Comparison of ENCODE assay signal across 26 cellular contexts in the genomic region with DNA sequence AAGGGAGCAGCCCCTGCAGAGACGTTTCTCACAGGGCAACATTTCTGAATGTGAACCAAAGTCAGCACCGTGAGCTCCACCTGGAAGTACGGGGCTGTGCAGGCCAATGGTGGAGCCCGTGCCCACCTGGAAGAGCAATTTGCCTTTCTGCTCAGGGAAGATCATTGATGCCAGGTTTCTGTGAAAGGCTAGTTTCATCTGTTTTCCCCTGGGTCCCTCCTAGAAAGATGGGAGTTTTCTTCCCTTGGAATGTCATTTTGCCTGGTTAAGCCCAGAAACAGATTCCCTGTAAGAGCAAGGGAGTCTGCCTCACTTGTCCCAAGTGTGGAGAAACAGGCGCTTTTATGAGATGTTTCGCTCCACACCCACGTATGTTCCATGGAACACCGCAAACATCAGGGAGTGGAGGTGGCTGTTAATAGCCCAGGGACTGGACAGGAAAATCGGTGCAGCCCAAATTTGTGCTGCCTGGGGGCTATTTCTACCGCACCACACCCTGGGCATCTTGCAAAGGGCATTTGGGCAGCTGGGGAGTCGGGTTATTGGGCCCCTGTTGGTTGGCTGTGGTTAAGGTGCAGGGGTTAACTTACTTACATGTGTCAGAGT. TPM values are rescaled to one million over a fixed set of nuclear protein-coding genes. Genes with fewer than 3 reads are reported as not detected.
DNase-seq lines count a peak whose midpoint lies in the region; FAIRE-seq lines count a peak whose summit lies in the region.
"Had no signal": no experiment of that assay in that cellular context is flagged by ENCODE, and none has a peak within 500 bp of the region (broad histone marks: within the 10 kb centered on the region; RNA-seq: fewer than 3 reads in every experiment).

No MANE protein-coding gene starts in this region.

- peaks cover 87% of the 10 kb centered on the region for H3K27me3 Mint-ChIP-seq in activated naive CD4-positive, alpha-beta T cell treated with anti-CD3 and anti-CD28 coated beads, Interleukin-2, amount 10 ng/mL, durations not matched to agents 7 days and 5 days

- H3K27ac ChIP-seq in small intestine (ENCODE audit: low read depth in 1 of 2, low read length in 1 of 2) = no peak overlapping the region

- H3K36me3 ChIP-seq in small intestine (ENCODE audit: control insufficient read depth in 2 of 2, insufficient read depth in 2 of 2, low read length in 2 of 2) = no peaks in the 10 kb centered on the region
- H3K36me3 ChIP-seq: BE2C had no signal

- WGBS in small intestine, 3 donors = 73 to 75% (median 74%) methylated on average over 11 of the region's 11 CpGs

- DNase-seq in activated effector memory CD4-positive, alpha-beta T cell treated with anti-CD3 and anti-CD28 coated beads, Interleukin-2, amount 50 U/mL, for 16 hours = peak; percentile 33
- no peak for DNase-seq in activated effector memory CD4-positive, alpha-beta T cell treated with Interleukin-2 at 50 U/mL for 16 hours
- DNase-seq in islet precursor cell (peak; percentile 52), posterior vena cava (ENCODE audit: low spot score) (peak; percentile 24), COR-L47 (lab: John Stamatoyannopoulos, UW) (no peak), NCI-H774 (lab: John Stamatoyannopoulos, UW) (no peak), small intestine (no peak)
- DNase-seq in activated naive CD4-positive, alpha-beta T cell treated with anti-CD3 and anti-CD28 coated beads, Interleukin-2, amount 10 ng/mL, durations not matched to agents 7 days and 5 days = no peak
- DNase-seq: 8988T; ACHN; BE2C; Calu3; CD8-positive, alpha-beta memory T cell; HCEC 1CT; Karpas-422; NCI-H1092; NCI-H1417 treated with DMSO at 0.1 percent for 48 hours; NCI-H1694 treated with DMSO at 0.1 percent for 48 hours; NCI-H2227 treated with DMSO at 0.1 percent for 48 hours; NCI-H526 treated with DMSO at 0.1 percent for 48 hours; Right ventricle myocardium superior; RPMI8226 had no signal

- no peak overlapping the region for H3K4me3 ChIP-seq in small intestine (ENCODE audit: low read depth in 1 of 2, low read length in 2 of 2)
- H3K4me3 ChIP-seq: GM23338 had no signal

- peaks cover 15% of the 10 kb centered on the region for H3K4me1 Mint-ChIP-seq in activated naive CD4-positive, alpha-beta T cell treated with anti-CD3 and anti-CD28 coated beads, Interleukin-2, amount 10 ng/mL, durations not matched to agents 7 days and 5 days

- peaks cover 3% of the 10 kb centered on the region in 2 donors for H3K4me1 ChIP-seq in small intestine (ENCODE audit: control insufficient read depth in 2 of 2, insufficient read depth in 1 of 2, low read depth in 1 of 2, low read length in 1 of 2)
- H3K4me1 ChIP-seq: BE2C had no signal

- H3K9me3 Mint-ChIP-seq in activated naive CD4-positive, alpha-beta T cell treated with anti-CD3 and anti-CD28 coated beads, Interleukin-2, amount 10 ng/mL, durations not matched to agents 7 days and 5 days = no peaks in the 10 kb centered on the region
- H3K9me3 Mint-ChIP-seq: CD8-positive, alpha-beta memory T cell; GM23338 had no signal

- intact Hi-C loops in posterior vena cava (cut with DNase I) = no loop called here

- H3K27ac Mint-ChIP-seq in activated naive CD4-positive, alpha-beta T cell treated with anti-CD3 and anti-CD28 coated beads, Interleukin-2, amount 10 ng/mL, durations not matched to agents 7 days and 5 days = no peak overlapping the region
- H3K27ac Mint-ChIP-seq: CD8-positive, alpha-beta memory T cell; GM23338 had no signal

- H3K27me3 ChIP-seq in small intestine (ENCODE audit: control insufficient read depth in 2 of 2, insufficient read depth in 2 of 2, low read length in 2 of 2) = peaks cover 0 to 19% of the 10 kb centered on the region in 2 donors

- H3K36me3 Mint-ChIP-seq in activated naive CD4-positive, alpha-beta T cell treated with anti-CD3 and anti-CD28 coated beads, Interleukin-2, amount 10 ng/mL, durations not matched to agents 7 days and 5 days = no peaks in the 10 kb centered on the region
- H3K36me3 Mint-ChIP-seq: CD8-positive, alpha-beta memory T cell had no signal

- H3K4me3 Mint-ChIP-seq in activated naive CD4-positive, alpha-beta T cell treated with anti-CD3 and anti-CD28 coated beads, Interleukin-2, amount 10 ng/mL, durations not matched to agents 7 days and 5 days = no peak overlapping the region
- H3K4me3 Mint-ChIP-seq: CD8-positive, alpha-beta memory T cell; GM23338 had no signal

- no peak for FAIRE-seq in small intestine (lab: Jason Lieb, UNC)
- FAIRE-seq: G401.6 had no signal

- CTCF ChIA-PET in activated naive CD4-positive, alpha-beta T cell treated with anti-CD3 and anti-CD28 coated beads, Interleukin-2, amount 10 ng/mL, durations not matched to agents 7 days and 5 days (lab: Charles Lee) = interaction anchor here (1.0 kb wide), 1 partner anchor 108 kb away, joined by 3 read pairs; no protein-coding TSS in a partner anchor

- H3K9me3 ChIP-seq in small intestine (ENCODE audit: control insufficient read depth, low read depth) = no peaks in the 10 kb centered on the region
- H3K9me3 ChIP-seq: BE2C had no signal

RNA-seq across cellular contexts. Expression of a gene that starts 2.6 kb away (rescaled TPM):
- total RNA-seq in posterior vena cava = under 1 TPM in 1 of 2 donors, not detected in 1; 0.28 TPM
- polyA plus RNA-seq in small intestine = 1 to 10 TPM; 2.9 to 5.7 (median 3.6) TPM
- total RNA-seq: Calu3; CD8-positive, alpha-beta memory T cell; NCI-H460 had no signal
- polyA plus RNA-seq: CD14-positive monocyte had no signal

RNA-seq across cellular contexts. Expression of a gene that starts 58.8 kb away (rescaled TPM):
- total RNA-seq in posterior vena cava = 10 to 100 TPM; 23.3 to 28.4 TPM
- 10 to 100 TPM in 2 of 3 donors, 1 to 10 TPM in 1; 8.3 to 19.5 (median 10.5) TPM for polyA plus RNA-seq in small intestine

Comparison
In these comparisons a context has a peak if more than half of its experiments do, and no peak if none do; other contexts are left out.
1. DNase-seq: peak in activated effector memory CD4-positive, alpha-beta T cell treated with anti-CD3 and anti-CD28 coated beads, Interleukin-2, amount 50 U/mL, for 16 hours (single experiment), islet precursor cell (single experiment) and posterior vena cava (single experiment); none in activated effector memory CD4-positive, alpha-beta T cell treated with Interleukin-2 at 50 U/mL for 16 hours (single experiment), activated naive CD4-positive, alpha-beta T cell treated with anti-CD3 and anti-CD28 coated beads, Interleukin-2, amount 10 ng/mL, durations not matched to agents 7 days and 5 days (single experiment), COR-L47 (single experiment), NCI-H774 (single experiment) and small intestine (single experiment).